Comparison of ENCODE assay signal across 21 cellular contexts in genomic region chr3:16950845-16951244, GRCh38.
"Had no signal": no experiment of that assay in that cellular context is flagged by ENCODE, and none has a peak within 500 bp of the region (broad histone marks: within the 10 kb centered on the region; RNA-seq: fewer than 3 reads in every experiment).

No MANE protein-coding gene starts in this region.

- H3K27ac Mint-ChIP-seq: activated B cell treated with CpG ODN at 0.5 μM for 24 hours; activated CD4-positive, alpha-beta T cell treated with anti-CD3 and anti-CD28 coated beads for 36 hours; stimulated activated naive CD8-positive, alpha-beta T cell treated with anti-CD3 and anti-CD28 coated beads, Interleukin-15, Interleukin-2, amounts not matched to agents 100 ng/mL and 50 ng/mL, for 24 hours; T-helper 1 cell treated with Interleukin-12 subunit alpha and Interleukin-12 subunit beta and Interleukin-4 antibody, amounts not matched to agents 30 μg/mL and 1 μg/mL, for 36 hours had no signal

- H3K36me3 ChIP-seq: breast epithelium, gastroesophageal sphincter, heart left ventricle, prostate gland, tibial artery had no signal

- H3K27ac ChIP-seq: breast epithelium, epithelial cell of prostate, gastroesophageal sphincter, heart left ventricle, prostate gland, tibial artery had no signal

- ATAC-seq: activated CD4-positive, alpha-beta T cell treated with anti-CD3 and anti-CD28 coated beads for 36 hours; activated naive CD4-positive, alpha-beta T cell treated with anti-CD3 and anti-CD28 coated beads, Interleukin-2, amount 50 U/mL, for 72 hours; gastroesophageal sphincter; heart left ventricle; left cardiac atrium; mucosa of descending colon had no signal

- H3K4me1 ChIP-seq: breast epithelium, gastroesophageal sphincter, prostate gland, tibial artery had no signal

- H3K27me3 ChIP-seq: breast epithelium, gastroesophageal sphincter, heart left ventricle, tibial artery had no signal

- H3K9me3 Mint-ChIP-seq: activated B cell treated with CpG ODN at 0.5 μM for 24 hours; stimulated activated naive CD8-positive, alpha-beta T cell treated with anti-CD3 and anti-CD28 coated beads, Interleukin-15, Interleukin-2, amounts not matched to agents 100 ng/mL and 50 ng/mL, for 24 hours; T-helper 1 cell treated with Interleukin-12 subunit alpha and Interleukin-12 subunit beta and Interleukin-4 antibody, amounts not matched to agents 30 μg/mL and 1 μg/mL, for 36 hours had no signal

- H3K4me3 Mint-ChIP-seq: activated B cell treated with CpG ODN at 0.5 μM for 24 hours; activated CD4-positive, alpha-beta T cell treated with anti-CD3 and anti-CD28 coated beads for 36 hours; stimulated activated naive CD8-positive, alpha-beta T cell treated with anti-CD3 and anti-CD28 coated beads, Interleukin-15, Interleukin-2, amounts not matched to agents 100 ng/mL and 50 ng/mL, for 24 hours; T-helper 1 cell treated with Interleukin-12 subunit alpha and Interleukin-12 subunit beta and Interleukin-4 antibody, amounts not matched to agents 30 μg/mL and 1 μg/mL, for 36 hours had no signal

- H3K4me3 ChIP-seq: breast epithelium, gastroesophageal sphincter, heart left ventricle, mucosa of descending colon, prostate gland, tibial artery had no signal

- DNase-seq: activated B cell treated with CpG ODN at 0.5 μM for 24 hours; activated CD4-positive, alpha-beta T cell treated with anti-CD3 and anti-CD28 coated beads for 36 hours; activated CD4-positive, alpha-beta T cell treated with anti-CD3 and anti-CD28 coated beads, Interleukin-2, amount 50 U/mL, for 4 hours; activated effector memory CD4-positive, alpha-beta T cell treated with anti-CD3 and anti-CD28 coated beads, Interleukin-2, amount 50 U/mL, for 16 hours; cerebellar nuclear complex; heart left ventricle; islet precursor cell; left cardiac atrium; mesendoderm; mucosa of descending colon; stimulated activated CD4-positive, alpha-beta T cell treated with anti-CD3 and anti-CD28 coated beads, Interleukin-4, amount 100 ng/mL, for 24 hours; substantia nigra; tibial artery had no signal

- H3K9me3 ChIP-seq: breast epithelium, gastroesophageal sphincter, mucosa of descending colon, prostate gland, tibial artery had no signal

- H3K27me3 Mint-ChIP-seq: activated B cell treated with CpG ODN at 0.5 μM for 24 hours; activated CD4-positive, alpha-beta T cell treated with anti-CD3 and anti-CD28 coated beads for 36 hours; stimulated activated naive CD8-positive, alpha-beta T cell treated with anti-CD3 and anti-CD28 coated beads, Interleukin-15, Interleukin-2, amounts not matched to agents 100 ng/mL and 50 ng/mL, for 24 hours had no signal

- H3K36me3 Mint-ChIP-seq: activated naive CD4-positive, alpha-beta T cell treated with anti-CD3 and anti-CD28 coated beads, Interleukin-2, amount 50 U/mL, for 72 hours had no signal

- FAIRE-seq: urothelium cell line had no signal
